1 cellular context compared by ENCODE assay signal in genomic region chr6:38153946-38154345, GRCh38.
TF ChIP-seq lines count a peak whose summit lies in the region.

No MANE protein-coding gene starts in this region.

TF ChIP-seq in H1, 55 proteins besides CTCF, POLR2A, EP300 and RAD21 (continued from another document):
- no peak for TF ChIP-seq ATF3 (IDR thresholded peaks at IDR 0.05; ENCODE audit: insufficient read depth, low read depth, low read length)
- no peak for TF ChIP-seq BRCA1 (IDR thresholded peaks at IDR 0.05; ENCODE audit: low read depth, low read length)
- TF ChIP-seq SP1 (IDR thresholded peaks at IDR 0.05; ENCODE audit: low read depth, low read length) = no peak
- TF ChIP-seq PHF8 (conservative IDR thresholded peaks at IDR 0.05; ENCODE audit: low read depth, low read length) = no peak
- no peak for TF ChIP-seq BCL11A (IDR thresholded peaks at IDR 0.05; ENCODE audit: low read depth in 2 of 2, low read length in 2 of 2)
TF ChIP-seq in H1: peak in this region for 0.
